Comparison of ENCODE assay signal across 13 cellular contexts in genomic region chr12:5889381-5890047, GRCh38. TPM values are rescaled to one million over a fixed set of nuclear protein-coding genes. Genes with fewer than 3 reads are reported as not detected.
A peak's percentile ranks its signal among the peaks of the same experiment; 100 is the strongest.
DNase-seq lines count a peak whose midpoint lies in the region; ATAC-seq and TF ChIP-seq lines count a peak whose summit lies in the region.
"Had no signal": no experiment of that assay in that cellular context is flagged by ENCODE, and none has a peak within 500 bp of the region (broad histone marks: within the 10 kb centered on the region; RNA-seq: fewer than 3 reads in every experiment).

No MANE protein-coding gene starts in this region.

- H3K36me3 Mint-ChIP-seq in Calu3 (ENCODE audit: insufficient read depth, unreplicated experiment), result no peaks in the 10 kb centered on the region
- no peaks in the 10 kb centered on the region for H3K36me3 Mint-ChIP-seq in CD14-positive monocyte
- H3K36me3 Mint-ChIP-seq: activated naive CD8-positive, alpha-beta T cell had no signal

- no peak overlapping the region for H3K4me3 Mint-ChIP-seq in Calu3 (ENCODE audit: low read depth, unreplicated experiment)
- no peak overlapping the region for H3K4me3 Mint-ChIP-seq in CD14-positive monocyte
- H3K4me3 Mint-ChIP-seq: activated naive CD8-positive, alpha-beta T cell; HFFc6 had no signal

- H3K4me3 ChIP-seq in GM06990 (replicated peaks; ENCODE audit: low read depth, low read length), result no peak overlapping the region
- H3K4me3 ChIP-seq: uterus had no signal

- no peak for ATAC-seq in GM21717 (IDR thresholded peaks at IDR 0.05; ENCODE audit: unreplicated experiment)

- H3K36me3 ChIP-seq in GM06990 (ENCODE audit: control insufficient read depth, insufficient read depth, low read length), result no peaks in the 10 kb centered on the region
- H3K36me3 ChIP-seq: uterus had no signal

- TF ChIP-seq CTCF in GM06990 (IDR thresholded peaks at IDR 0.05; ENCODE audit: insufficient read depth, low read length, poor library complexity, severe bottlenecking), result peak; percentile 16
- TF ChIP-seq CTCF in Calu3 (IDR thresholded peaks at IDR 0.05; ENCODE audit: unreplicated experiment), result no peak
- TF ChIP-seq CTCF in CD14-positive monocyte (IDR thresholded peaks at IDR 0.05), result no peak

- intact Hi-C loops in Calu3 (cut with micrococcal nuclease; ENCODE audit: unreplicated experiment), result no loop called here
- intact Hi-C loops in CD14-positive monocyte (cut with micrococcal nuclease), result no loop called here

- H3K27ac Mint-ChIP-seq in Calu3 (ENCODE audit: unreplicated experiment) (no peak overlapping the region), CD14-positive monocyte (no peak overlapping the region)
- H3K27ac Mint-ChIP-seq: activated naive CD8-positive, alpha-beta T cell; HFFc6 had no signal

- no peak for TF ChIP-seq POLR2A in erythroblast (IDR thresholded peaks at IDR 0.05; ENCODE audit: low read length)

- no peaks in the 10 kb centered on the region for H3K4me1 Mint-ChIP-seq in Calu3 (ENCODE audit: low read depth, unreplicated experiment)
- H3K4me1 Mint-ChIP-seq in CD14-positive monocyte, result peaks cover 11% of the 10 kb centered on the region

- H3K27me3 Mint-ChIP-seq in Calu3 (ENCODE audit: unreplicated experiment), result peaks cover 23% of the 10 kb centered on the region
- peaks cover 18 to 43% (median 28%) of the 10 kb centered on the region in 3 donors for H3K27me3 Mint-ChIP-seq in CD14-positive monocyte (ENCODE audit: low read depth in 3 of 3)

- CTCF ChIA-PET in Calu3 (lab: Charles Lee), result interaction anchor here (0.5 kb wide), 1 partner anchor 960 kb away, joined by 3 read pairs; no protein-coding TSS in a partner anchor

- in situ Hi-C loops in ACHN (cut with HindIII; ENCODE audit: low pct_ligation_motif_present, low pct_unique_long_range_greater_than_20kb, low sequenced_read_pairs), result no loop called here

- BruUV-seq in Calu3 (replicated peaks; lab: Mats Ljungman, UMichigan), result no TSS peak

- no peaks in the 10 kb centered on the region; the same call in 1 of the 2 replicates for H3K27me3 ChIP-seq in GM06990 (replicated peaks; ENCODE audit: control insufficient read depth, insufficient read depth, low read length)
- H3K27me3 ChIP-seq: uterus had no signal

- H3K9me3 Mint-ChIP-seq in Calu3 (ENCODE audit: low read depth, unreplicated experiment) (no peaks in the 10 kb centered on the region), CD14-positive monocyte (peaks cover 0 to 21% (median 6%) of the 10 kb centered on the region in 7 donors)
- H3K9me3 Mint-ChIP-seq: HFFc6 had no signal

- DNase-seq in ACHN, result peak; percentile 49
- DNase-seq in GM06990 (ENCODE audit: extremely low read depth, insufficient read length), result no peak
- DNase-seq in OCI-M1 (lab: John Stamatoyannopoulos, UW), result peak; percentile 79
- peak; percentile 47 to 67 for DNase-seq in erythroblast (lab: John Stamatoyannopoulos, UW)
- DNase-seq in Calu3, result no peak
- DNase-seq in CD14-positive monocyte (ENCODE audit: low spot score), result no peak
- DNase-seq in DMS153 treated with DMSO at 0.1 percent for 48 hours (lab: John Stamatoyannopoulos, UW; ENCODE audit: unreplicated experiment), result no peak
- DNase-seq: HFFc6, NCI-H2227 treated with DMSO at 0.1 percent for 48 hours, T-helper 9 cell, uterus had no signal

RNA-seq across cellular contexts. Expression of gene ANO2, which starts 55.5 kb away (rescaled TPM):
- not detected in 2 replicates for total RNA-seq in Calu3 (2022)
- not detected for polyA plus RNA-seq in CD14-positive monocyte

Comparison
In these comparisons a context has a peak if more than half of its experiments do, and no peak if none do; other contexts are left out.
1. DNase-seq: peak in ACHN (single experiment), OCI-M1 (single experiment) and erythroblast (2 of 2); none in GM06990 (single experiment), Calu3 (single experiment), CD14-positive monocyte (single experiment) and DMS153 treated with DMSO at 0.1 percent for 48 hours (single experiment).